ENCODE assay signal across 21 cellular contexts in the genomic region with DNA sequence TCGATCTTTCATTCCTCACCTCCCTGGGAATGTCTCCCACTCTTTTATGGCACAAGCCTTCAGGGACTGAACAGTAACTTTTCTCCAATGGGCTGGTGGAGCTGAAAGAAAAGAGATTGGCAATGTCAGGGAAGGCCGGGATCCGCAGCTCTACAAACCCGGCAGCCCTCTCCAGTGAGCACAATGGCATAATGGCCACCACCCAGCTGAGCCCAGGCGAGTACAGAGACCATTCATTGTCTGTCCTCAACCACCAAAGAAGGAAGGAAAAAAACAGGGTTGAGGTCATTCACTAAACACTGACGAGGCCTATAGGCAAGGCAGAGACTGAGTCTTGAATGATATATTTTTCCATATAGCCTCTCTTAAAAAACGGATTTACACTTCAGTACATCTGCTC. TPM values are rescaled to one million over a fixed set of nuclear protein-coding genes. Genes with fewer than 3 reads are reported as not detected.
DNase-seq lines count a peak whose midpoint lies in the region; ATAC-seq and TF ChIP-seq lines count a peak whose summit lies in the region.
"Had no signal": no experiment of that assay in that cellular context is flagged by ENCODE, and none has a peak within 500 bp of the region (broad histone marks: within the 10 kb centered on the region; RNA-seq: fewer than 3 reads in every experiment).

No MANE protein-coding gene starts in this region.

- H3K9ac ChIP-seq in OCI-LY3 (ENCODE audit: low read length), result no peak overlapping the region
- H3K9ac ChIP-seq in neural progenitor cell, result no peak overlapping the region

- H3F3A ChIP-seq in neural progenitor cell (ENCODE audit: low read depth), result peaks cover 22% of the 10 kb centered on the region

- peaks cover 2% of the 10 kb centered on the region for H3K27me3 Mint-ChIP-seq in neural progenitor cell (ENCODE audit: insufficient read depth, low read depth)
- H3K27me3 Mint-ChIP-seq: activated naive CD4-positive, alpha-beta T cell treated with anti-CD3 and anti-CD28 coated beads, Interleukin-2, amount 10 ng/mL, durations not matched to agents 7 days and 5 days had no signal

- H3K4me1 ChIP-seq in OCI-LY3 (ENCODE audit: low read length) (peaks cover 29% of the 10 kb centered on the region), neural progenitor cell (peaks cover 25% of the 10 kb centered on the region), heart right ventricle (peaks cover 0 to 31% (median 15%) of the 10 kb centered on the region in 9 donors)
- H3K4me1 ChIP-seq: colonic mucosa had no signal

- H3K9me3 Mint-ChIP-seq in neural progenitor cell, result peaks cover 11% of the 10 kb centered on the region
- H3K9me3 Mint-ChIP-seq: stimulated activated effector memory CD8-positive, alpha-beta T cell treated with anti-CD3 and anti-CD28 coated beads, Interleukin-12 subunit alpha, Interleukin-12 subunit beta, amount 100 ng/mL, for 72 hours had no signal

- peaks cover 9% of the 10 kb centered on the region for H3K36me3 Mint-ChIP-seq in neural progenitor cell

- H3K4me2 ChIP-seq in OCI-LY3 (ENCODE audit: low read length) (peak overlapping the region; percentile 86; the same call in 1 of the 2 replicates), neural progenitor cell (peak overlapping the region; percentile 54)

- H3K9me3 ChIP-seq in OCI-LY3 (ENCODE audit: insufficient read depth, low read length), result no peaks in the 10 kb centered on the region
- peaks cover 7% of the 10 kb centered on the region for H3K9me3 ChIP-seq in neural progenitor cell (ENCODE audit: low read depth)
- H3K9me3 ChIP-seq in heart right ventricle, result peaks cover 0 to 6% (median 4%) of the 10 kb centered on the region in 11 donors
- H3K9me3 ChIP-seq: colonic mucosa, pancreas had no signal

- H3K79me2 ChIP-seq in OCI-LY3 (ENCODE audit: low read length) (peaks cover 73% of the 10 kb centered on the region), neural progenitor cell (ENCODE audit: low read depth) (peaks cover 17% of the 10 kb centered on the region)

- peak overlapping the region; percentile 84 for H3K27ac Mint-ChIP-seq in neural progenitor cell
- H3K27ac Mint-ChIP-seq: stimulated activated effector memory CD8-positive, alpha-beta T cell treated with anti-CD3 and anti-CD28 coated beads, Interleukin-12 subunit alpha, Interleukin-12 subunit beta, amount 100 ng/mL, for 72 hours had no signal

- H3K27ac ChIP-seq in OCI-LY3 (ENCODE audit: low read length) (no peak overlapping the region), dorsolateral prefrontal cortex (peak overlapping the region; percentile 29 to 95 (median 86)), neural progenitor cell (peak overlapping the region; percentile 68), heart right ventricle (no peak overlapping the region)
- H3K27ac ChIP-seq: brain microvascular endothelial cell, C4-2B, colonic mucosa, pancreas had no signal

- TF ChIP-seq CTCF in OCI-LY3 (IDR thresholded peaks at IDR 0.05; ENCODE audit: low read depth, low read length) (no peak), dorsolateral prefrontal cortex (IDR thresholded peaks at IDR 0.05 in 54 of 56, conservative IDR thresholded peaks at IDR 0.05 in 2 of 56; ENCODE audit: low read depth in 1 of 56, partially characterized antibody in 56 of 56) (peak in 5 of 56 donors; percentile 8 to 37 (median 18)), neural progenitor cell (IDR thresholded peaks at IDR 0.05) (no peak), heart right ventricle (IDR thresholded peaks at IDR 0.05) (no peak)

- WGBS in heart right ventricle, 2 donors, result 60 to 89% methylated on average over 7 of the region's 7 CpGs

- peaks cover 24% of the 10 kb centered on the region for H3K36me3 ChIP-seq in OCI-LY3 (replicated peaks; ENCODE audit: low read depth, low read length)
- no peaks in the 10 kb centered on the region for H3K36me3 ChIP-seq in neural progenitor cell
- no peaks in the 10 kb centered on the region for H3K36me3 ChIP-seq in heart right ventricle
- H3K36me3 ChIP-seq: brain microvascular endothelial cell, colonic mucosa, pancreas had no signal

- intact Hi-C loops in dorsolateral prefrontal cortex (cut with DNase I), result loop anchor here in 1 of 2 donors (2.0 to 10.0 kb wide), 4 partner anchors 34 to 211 kb away; partner anchors contain the start of gene GPM6B
- intact Hi-C loops in heart right ventricle (cut with DNase I), result loop anchor here in 5 of 10 donors (5.0 to 10.0 kb wide), 6 partner anchors 121 to 1061 kb away; partner anchors contain the start of gene TCEANC (in 1 of the 5)

- H4K20me1 ChIP-seq in OCI-LY3 (ENCODE audit: insufficient read depth, low read length) (no peaks in the 10 kb centered on the region; the same call in 1 of the 2 replicates), neural progenitor cell (ENCODE audit: low read depth) (no peaks in the 10 kb centered on the region)

- H2AFZ ChIP-seq in OCI-LY3 (ENCODE audit: low read depth, low read length) (no peak overlapping the region), neural progenitor cell (replicated peaks) (no peak overlapping the region)

- H3K27me3 ChIP-seq in OCI-LY3 (ENCODE audit: low read depth, low read length) (no peaks in the 10 kb centered on the region), dorsolateral prefrontal cortex (peaks cover 0 to 34% (median 3%) of the 10 kb centered on the region in 45 donors), neural progenitor cell (no peaks in the 10 kb centered on the region), heart right ventricle (peaks cover 0 to 36% (median 0%) of the 10 kb centered on the region in 7 donors)
- H3K27me3 ChIP-seq: brain microvascular endothelial cell, colonic mucosa had no signal

- H3K4me1 Mint-ChIP-seq in neural progenitor cell, result peaks cover 24% of the 10 kb centered on the region

- DNase-seq in C1 segment of cervical spinal cord (lab: John Stamatoyannopoulos, UW), result peak in 12 of 14 donors; percentile 0 to 69 (median 50)
- DNase-seq in dorsolateral prefrontal cortex, result peak; percentile 7 to 88 (median 77)
- peak; percentile 71 for DNase-seq in neural progenitor cell (ENCODE audit: low spot score)
- no peak for DNase-seq in heart right ventricle
- no peak for DNase-seq in NCI-H446 treated with DMSO at 0.1 percent for 48 hours (lab: John Stamatoyannopoulos, UW)
- DNase-seq: ACHN; activated CD8-positive, alpha-beta T cell treated with anti-CD3 and anti-CD28 coated beads, Interleukin-2, amount 10 ng/mL, durations not matched to agents 7 days and 5 days; activated naive CD4-positive, alpha-beta T cell treated with anti-CD3 and anti-CD28 coated beads, Interleukin-2, amount 10 ng/mL, durations not matched to agents 7 days and 5 days; activated T-cell treated with anti-CD3 and anti-CD28 coated beads, Interleukin-2, amount 50 U/mL, for 1 hour; brain microvascular endothelial cell; colonic mucosa; islet precursor cell; KBM-7; NCI-H187 treated with DMSO at 0.1 percent for 48 hours; pancreas; T1000 had no signal

- H3K4me3 ChIP-seq in OCI-LY3 (ENCODE audit: low read length), result no peak overlapping the region
- H3K4me3 ChIP-seq in dorsolateral prefrontal cortex, result peak overlapping the region in 9 of 59 donors; percentile 5 to 82 (median 22)
- H3K4me3 ChIP-seq in neural progenitor cell, result peak overlapping the region; percentile 8
- H3K4me3 ChIP-seq in heart right ventricle, result no peak overlapping the region
- H3K4me3 ChIP-seq: colonic mucosa, pancreas had no signal

- peak overlapping the region; percentile 15 for H3K4me3 Mint-ChIP-seq in neural progenitor cell
- H3K4me3 Mint-ChIP-seq: activated CD8-positive, alpha-beta T cell treated with anti-CD3 and anti-CD28 coated beads, Interleukin-2, amount 10 ng/mL, durations not matched to agents 7 days and 5 days; stimulated activated effector memory CD8-positive, alpha-beta T cell treated with anti-CD3 and anti-CD28 coated beads, Interleukin-12 subunit alpha, Interleukin-12 subunit beta, amount 100 ng/mL, for 72 hours had no signal

- no peak for ATAC-seq in heart right ventricle
- no peak for ATAC-seq in GM18870 (IDR thresholded peaks at IDR 0.05; ENCODE audit: unreplicated experiment)
- ATAC-seq in GM21786 (IDR thresholded peaks at IDR 0.05; ENCODE audit: unreplicated experiment), result no peak
- ATAC-seq: activated CD8-positive, alpha-beta T cell treated with anti-CD3 and anti-CD28 coated beads, Interleukin-2, amount 10 ng/mL, durations not matched to agents 7 days and 5 days; pancreas; stimulated activated effector memory CD8-positive, alpha-beta T cell treated with anti-CD3 and anti-CD28 coated beads, Interleukin-12 subunit alpha, Interleukin-12 subunit beta, amount 100 ng/mL, for 72 hours had no signal

RNA-seq across cellular contexts. Expression of gene GEMIN8, which starts 3.6 kb away (rescaled TPM):
- total RNA-seq in dorsolateral prefrontal cortex (10 to 100 TPM in 119 of 120 experiments, 1 to 10 TPM in 1; 9.8 to 42.5 (median 21.9) TPM), neural progenitor cell (ENCODE audit: low replicate concordance) (18.0 and 22.2 TPM in 2 replicates), heart right ventricle (10 to 100 TPM in 8 of 10 donors, 1 to 10 TPM in 2; 8.2 to 16.7 (median 12.8) TPM)
- polyA plus RNA-seq in heart right ventricle, result 10 to 100 TPM; 15.2 to 15.5 TPM

Comparison
In these comparisons a context has a peak if more than half of its experiments do, and no peak if none do; other contexts are left out.
1. DNase-seq: peak in C1 segment of cervical spinal cord (12 of 14), dorsolateral prefrontal cortex (10 of 10) and neural progenitor cell (single experiment); none in heart right ventricle (0 of 2) and NCI-H446 treated with DMSO at 0.1 percent for 48 hours (single experiment).
2. H3K27ac ChIP-seq: peak in dorsolateral prefrontal cortex (59 of 59) and neural progenitor cell (single experiment); none in OCI-LY3 (single experiment) and heart right ventricle (0 of 10).